22 cellular contexts compared by ENCODE assay signal in genomic region chr21:35120631-35121180, GRCh38.
A peak's percentile ranks its signal among the peaks of the same experiment; 100 is the strongest.
DNase-seq lines count a peak whose midpoint lies in the region; TF ChIP-seq lines count a peak whose summit lies in the region.
"Had no signal": no experiment of that assay in that cellular context is flagged by ENCODE, and none has a peak within 500 bp of the region (broad histone marks: within the 10 kb centered on the region; RNA-seq: fewer than 3 reads in every experiment).

No MANE protein-coding gene starts in this region.

- no peaks in the 10 kb centered on the region for H3K36me3 ChIP-seq in neural progenitor cell
- H3K36me3 ChIP-seq in suprapubic skin, result no peaks in the 10 kb centered on the region
- H3K36me3 ChIP-seq: esophagus muscularis mucosa, prostate gland, upper lobe of right lung had no signal

- DNase-seq in NCI-H146 (lab: John Stamatoyannopoulos, UW) (peak; percentile 14), NCI-H146 treated with DMSO at 0.1 percent for 48 hours (lab: John Stamatoyannopoulos, UW; ENCODE audit: unreplicated experiment) (no peak), NCI-H1436 treated with DMSO at 0.1 percent for 48 hours (lab: John Stamatoyannopoulos, UW) (peak; percentile 26), NCI-H748 treated with DMSO at 0.1 percent for 48 hours (lab: John Stamatoyannopoulos, UW) (peak; percentile 42), neural progenitor cell (ENCODE audit: low spot score) (peak; percentile 9), suprapubic skin (ENCODE audit: low spot score in 2 of 2) (no peak), kidney tubule cell (ENCODE audit: low spot score) (no peak), ACHN (no peak)
- DNase-seq: activated CD4-positive, alpha-beta T cell treated with anti-CD3 and anti-CD28 coated beads, Interleukin-2, amount 50 U/mL, for 48 hours; activated T-cell treated with anti-CD3 and anti-CD28 coated beads for 4 hours; aorta; Calu3; effector CD4-positive, alpha-beta T cell; GF-D8; kidney glomerular epithelial cell; naive thymus-derived CD8-positive, alpha-beta T cell; NCI-H226; T-helper 1 cell; upper lobe of right lung had no signal

- peaks cover 11% of the 10 kb centered on the region for H3K9me3 Mint-ChIP-seq in neural progenitor cell

- H3K79me2 ChIP-seq in neural progenitor cell (ENCODE audit: low read depth), result no peaks in the 10 kb centered on the region

- no peak overlapping the region for H3K4me2 ChIP-seq in neural progenitor cell

- H3K4me3 ChIP-seq in neural progenitor cell, result no peak overlapping the region
- no peak overlapping the region for H3K4me3 ChIP-seq in suprapubic skin
- H3K4me3 ChIP-seq: esophagus muscularis mucosa, prostate gland, skin epidermis, upper lobe of right lung had no signal

- WGBS in suprapubic skin, result 89% methylated on average over 3 of the region's 4 CpGs

- H3K4me1 ChIP-seq in neural progenitor cell, result peaks cover 6% of the 10 kb centered on the region
- no peaks in the 10 kb centered on the region for H3K4me1 ChIP-seq in suprapubic skin
- H3K4me1 ChIP-seq: esophagus muscularis mucosa, prostate gland, upper lobe of right lung had no signal

- H3K4me3 Mint-ChIP-seq in neural progenitor cell, result no peak overlapping the region
- H3K4me3 Mint-ChIP-seq: naive thymus-derived CD8-positive, alpha-beta T cell had no signal

- H3K27me3 Mint-ChIP-seq in neural progenitor cell (ENCODE audit: insufficient read depth, low read depth), result peaks cover 2% of the 10 kb centered on the region
- H3K27me3 Mint-ChIP-seq: naive thymus-derived CD8-positive, alpha-beta T cell had no signal

- no peak for TF ChIP-seq POLR2A in suprapubic skin (IDR thresholded peaks at IDR 0.05)

- no peak overlapping the region for H3K27ac ChIP-seq in neural progenitor cell
- H3K27ac ChIP-seq in suprapubic skin, result no peak overlapping the region
- H3K27ac ChIP-seq: esophagus muscularis mucosa, prostate gland, skin epidermis, upper lobe of right lung had no signal

- H3K9me3 ChIP-seq in neural progenitor cell (ENCODE audit: low read depth) (no peaks in the 10 kb centered on the region), suprapubic skin (no peaks in the 10 kb centered on the region)
- H3K9me3 ChIP-seq: prostate gland had no signal

- no peak for TF ChIP-seq EP300 in suprapubic skin (IDR thresholded peaks at IDR 0.05)

- H3K27ac Mint-ChIP-seq in neural progenitor cell, result no peak overlapping the region

- no peaks in the 10 kb centered on the region for H3K4me1 Mint-ChIP-seq in neural progenitor cell

- no peaks in the 10 kb centered on the region for H3K27me3 ChIP-seq in neural progenitor cell
- H3K27me3 ChIP-seq in suprapubic skin, result no peaks in the 10 kb centered on the region

- no peaks in the 10 kb centered on the region for H3F3A ChIP-seq in neural progenitor cell (ENCODE audit: low read depth)

- no peak overlapping the region for H3K9ac ChIP-seq in neural progenitor cell

- H2AFZ ChIP-seq in neural progenitor cell (replicated peaks), result no peak overlapping the region

- H4K20me1 ChIP-seq in neural progenitor cell (ENCODE audit: low read depth), result no peaks in the 10 kb centered on the region

- no peaks in the 10 kb centered on the region for H3K36me3 Mint-ChIP-seq in neural progenitor cell

- TF ChIP-seq CTCF in neural progenitor cell (IDR thresholded peaks at IDR 0.05) (no peak), suprapubic skin (IDR thresholded peaks at IDR 0.05) (no peak)

- in situ Hi-C loops in ACHN (cut with HindIII; ENCODE audit: low pct_ligation_motif_present, low pct_unique_long_range_greater_than_20kb, low sequenced_read_pairs), result no loop called here

Comparison
In these comparisons a context has a peak if more than half of its experiments do, and no peak if none do; other contexts are left out.
1. DNase-seq: peak in NCI-H146 (single experiment), NCI-H1436 treated with DMSO at 0.1 percent for 48 hours (single experiment), NCI-H748 treated with DMSO at 0.1 percent for 48 hours (single experiment) and neural progenitor cell (single experiment); none in NCI-H146 treated with DMSO at 0.1 percent for 48 hours (single experiment), suprapubic skin (0 of 2), kidney tubule cell (single experiment) and ACHN (single experiment).